1 cellular context compared by ENCODE assay signal in the genomic region with DNA sequence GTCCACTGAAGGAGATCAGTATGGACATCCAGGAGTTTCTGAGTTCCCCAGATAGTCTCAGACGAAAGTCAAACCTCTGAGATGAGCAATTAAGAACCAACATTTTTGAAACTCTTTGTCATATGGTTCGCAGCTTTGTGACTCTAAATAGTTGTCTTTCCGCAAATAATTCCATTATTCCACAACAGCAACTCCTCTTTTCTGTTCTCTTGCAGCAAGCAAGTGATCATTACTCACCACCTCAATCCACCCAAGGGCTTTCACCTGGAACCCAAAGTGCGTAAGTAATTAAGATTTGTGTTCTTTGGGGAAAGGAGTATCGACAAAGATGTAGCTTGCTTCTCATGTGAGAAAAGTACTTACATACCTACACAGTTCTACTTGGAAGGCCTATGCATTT.
TF ChIP-seq lines count a peak whose summit lies in the region.

No MANE protein-coding gene starts in this region.

TF ChIP-seq in SK-N-SH treated with all-trans-retinoic acid at 6 μM for 48 hours, 23 proteins besides CTCF, POLR2A, EP300 and RAD21 (continued from another document):
- TF ChIP-seq, protein P1, sequence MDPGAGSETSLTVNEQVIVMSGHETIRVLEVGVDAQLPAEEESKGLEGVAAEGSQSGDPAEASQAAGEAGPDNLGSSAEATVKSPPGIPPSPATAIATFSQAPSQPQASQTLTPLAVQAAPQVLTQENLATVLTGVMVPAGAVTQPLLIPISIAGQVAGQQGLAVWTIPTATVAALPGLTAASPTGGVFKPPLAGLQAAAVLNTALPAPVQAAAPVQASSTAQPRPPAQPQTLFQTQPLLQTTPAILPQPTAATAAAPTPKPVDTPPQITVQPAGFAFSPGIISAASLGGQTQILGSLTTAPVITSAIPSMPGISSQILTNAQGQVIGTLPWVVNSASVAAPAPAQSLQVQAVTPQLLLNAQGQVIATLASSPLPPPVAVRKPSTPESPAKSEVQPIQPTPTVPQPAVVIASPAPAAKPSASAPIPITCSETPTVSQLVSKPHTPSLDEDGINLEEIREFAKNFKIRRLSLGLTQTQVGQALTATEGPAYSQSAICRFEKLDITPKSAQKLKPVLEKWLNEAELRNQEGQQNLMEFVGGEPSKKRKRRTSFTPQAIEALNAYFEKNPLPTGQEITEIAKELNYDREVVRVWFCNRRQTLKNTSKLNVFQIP (CRISPR knock-in tag; IDR thresholded peaks at IDR 0.05; ENCODE audit: borderline replicate concordance, low read depth): no peak
- no peak for TF ChIP-seq RARB (CRISPR knock-in tag; IDR thresholded peaks at IDR 0.05)
